In the genomic region with DNA sequence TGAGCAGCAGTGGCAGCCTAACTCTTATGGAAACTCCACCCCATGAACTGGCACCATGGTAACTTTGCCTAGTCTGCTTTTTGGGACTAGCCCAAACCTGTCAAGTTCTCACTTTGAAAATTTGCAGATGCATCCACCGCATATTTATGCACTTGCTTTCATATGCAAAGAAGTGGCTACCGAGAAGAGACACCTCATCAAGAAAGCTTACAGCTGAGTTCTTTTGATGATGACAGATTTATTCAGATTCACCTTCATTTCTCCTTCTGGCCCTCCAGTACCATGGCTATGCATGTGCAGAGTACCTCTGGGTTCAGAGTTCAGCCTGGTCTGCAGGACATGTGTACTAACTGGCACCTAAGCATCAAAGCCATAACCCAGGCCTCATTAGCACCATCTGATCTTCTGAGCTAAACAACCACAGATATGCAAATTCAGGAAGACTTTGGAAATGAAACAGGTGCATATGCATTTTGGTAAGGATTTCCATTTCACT, we compare ENCODE assay signal across 18 cellular contexts.
DNase-seq lines count a peak whose midpoint lies in the region; ATAC-seq and TF ChIP-seq lines count a peak whose summit lies in the region.
"Had no signal": no experiment of that assay in that cellular context is flagged by ENCODE, and none has a peak within 500 bp of the region (broad histone marks: within the 10 kb centered on the region; RNA-seq: fewer than 3 reads in every experiment).

No MANE protein-coding gene starts in this region.

- POLR2A ChIA-PET in Caco-2 (lab: Charles Lee), result no interaction called here

- dilution Hi-C loops in mammary epithelial cell (cut with HindIII; ENCODE audit: low sequenced_read_pairs), result no loop called here

- H3K4me3 ChIP-seq in mammary epithelial cell (replicated peaks in 1 of 3; ENCODE audit: insufficient read depth in 1 of 3, low read depth in 2 of 3, low read length in 3 of 3) (no peak overlapping the region), breast epithelium (no peak overlapping the region), stomach smooth muscle (ENCODE audit: low read length in 2 of 2) (no peak overlapping the region), esophagus squamous epithelium (no peak overlapping the region), Caco-2 (ENCODE audit: low read depth, low read length) (no peak overlapping the region)
- H3K4me3 ChIP-seq: cardiac muscle cell, ovary, upper lobe of left lung had no signal

- in situ Hi-C loops in mammary epithelial cell (cut with MboI; ENCODE audit: low sequenced_read_pairs in 2 of 2), result no loop called here

- H3K4me3 Mint-ChIP-seq in Caco-2 (ENCODE audit: unreplicated experiment), result no peak overlapping the region
- H3K4me3 Mint-ChIP-seq: T-helper 17 cell had no signal

- no peaks in the 10 kb centered on the region for H3K36me3 Mint-ChIP-seq in Caco-2 (ENCODE audit: insufficient read depth, unreplicated experiment)

- TF ChIP-seq POLR2A in breast epithelium (IDR thresholded peaks at IDR 0.05) (no peak), esophagus squamous epithelium (IDR thresholded peaks at IDR 0.05) (no peak)

- CTCF ChIA-PET in mammary epithelial cell (lab: Charles Lee; ENCODE audit: low non-redundant PET) (no interaction called here), Caco-2 (lab: Charles Lee) (no interaction called here)

- H3K79me2 ChIP-seq in mammary epithelial cell (ENCODE audit: insufficient read depth, low read length), result no peaks in the 10 kb centered on the region

- H3K4me2 ChIP-seq in mammary epithelial cell (ENCODE audit: insufficient read depth, low read depth, low read length), result no peak overlapping the region

- H3K9ac ChIP-seq in mammary epithelial cell (ENCODE audit: insufficient read depth, low read length), result no peak overlapping the region
- H3K9ac ChIP-seq in stomach smooth muscle (ENCODE audit: low read length in 2 of 2), result no peak overlapping the region

- H2AFZ ChIP-seq in mammary epithelial cell (ENCODE audit: low read depth, low read length), result peak overlapping the region; percentile 32

- BruUV-seq in mammary epithelial cell (replicated peaks; lab: Mats Ljungman, UMichigan) (no TSS peak), Caco-2 (replicated peaks; lab: Mats Ljungman, UMichigan) (no TSS peak)

- H3K27ac Mint-ChIP-seq in Caco-2 (ENCODE audit: unreplicated experiment), result no peak overlapping the region
- H3K27ac Mint-ChIP-seq: T-helper 17 cell had no signal

- H3K4me1 ChIP-seq in mammary epithelial cell (ENCODE audit: insufficient read depth, low read length) (peaks cover 6% of the 10 kb centered on the region), breast epithelium (no peaks in the 10 kb centered on the region), stomach smooth muscle (ENCODE audit: control insufficient read depth, insufficient read depth, low read length) (peaks cover 15% of the 10 kb centered on the region), esophagus squamous epithelium (peaks cover 0 to 22% (median 0%) of the 10 kb centered on the region in 3 donors), Caco-2 (peaks cover 11% of the 10 kb centered on the region)

- no peaks in the 10 kb centered on the region for H3K27me3 ChIP-seq in mammary epithelial cell (ENCODE audit: insufficient read depth, low read length)
- H3K27me3 ChIP-seq in breast epithelium, result no peaks in the 10 kb centered on the region
- H3K27me3 ChIP-seq in stomach smooth muscle (ENCODE audit: control insufficient read depth in 1 of 2, insufficient read depth in 2 of 2, low read length in 2 of 2), result no peaks in the 10 kb centered on the region
- no peaks in the 10 kb centered on the region for H3K27me3 ChIP-seq in esophagus squamous epithelium
- H3K27me3 ChIP-seq in Caco-2 (replicated peaks; ENCODE audit: control insufficient read depth, insufficient read depth, low read length), result no peaks in the 10 kb centered on the region
- H3K27me3 ChIP-seq: cardiac muscle cell, ovary, upper lobe of left lung had no signal

- peak; percentile 8 for DNase-seq in mammary epithelial cell
- no peak for DNase-seq in breast epithelium (ENCODE audit: low spot score in 2 of 2)
- peak; percentile 93 to 95 for DNase-seq in NCI-H526 (lab: John Stamatoyannopoulos, UW)
- no peak for DNase-seq in esophagus squamous epithelium (lab: John Stamatoyannopoulos, UW)
- no peak for DNase-seq in Caco-2
- no peak for DNase-seq in activated CD4-positive, alpha-beta T cell treated with anti-CD3 and anti-CD28 coated beads, Interleukin-2, amount 50 U/mL, for 48 hours
- DNase-seq: 8988T; activated naive CD4-positive, alpha-beta T cell; mesendoderm; NCI-H2227 treated with DMSO at 0.1 percent for 48 hours; ovary; stimulated activated CD4-positive, alpha-beta T cell treated with anti-CD3 and anti-CD28 coated beads, Interleukin-12 subunit alpha, Interleukin-12 subunit beta, amount 100 ng/mL, for 4 hours; T-helper 17 cell; upper lobe of left lung had no signal

- H3K9me3 ChIP-seq in mammary epithelial cell (replicated peaks; ENCODE audit: insufficient read depth, low read length), result no peaks in the 10 kb centered on the region
- H3K9me3 ChIP-seq in breast epithelium, result no peaks in the 10 kb centered on the region
- H3K9me3 ChIP-seq in stomach smooth muscle (ENCODE audit: control insufficient read depth in 2 of 2, low read length in 2 of 2), result no peaks in the 10 kb centered on the region
- peaks cover 0 to 6% (median 0%) of the 10 kb centered on the region in 3 donors for H3K9me3 ChIP-seq in esophagus squamous epithelium
- no peaks in the 10 kb centered on the region; the same call in 1 of the 2 replicates for H3K9me3 ChIP-seq in Caco-2
- H3K9me3 ChIP-seq: ovary had no signal

- H3K36me3 ChIP-seq in mammary epithelial cell (ENCODE audit: insufficient read depth, low read length), result no peaks in the 10 kb centered on the region
- no peaks in the 10 kb centered on the region for H3K36me3 ChIP-seq in breast epithelium
- no peaks in the 10 kb centered on the region for H3K36me3 ChIP-seq in stomach smooth muscle (ENCODE audit: control insufficient read depth in 2 of 2, insufficient read depth in 2 of 2, low read length in 2 of 2)
- no peaks in the 10 kb centered on the region for H3K36me3 ChIP-seq in esophagus squamous epithelium
- H3K36me3 ChIP-seq in Caco-2 (ENCODE audit: control insufficient read depth, insufficient read depth, low read length), result no peaks in the 10 kb centered on the region
- H3K36me3 ChIP-seq: cardiac muscle cell, ovary, upper lobe of left lung had no signal

- TF ChIP-seq CTCF in mammary epithelial cell (conservative IDR thresholded peaks at IDR 0.05 in 1 of 2, IDR thresholded peaks at IDR 0.05 in 1 of 2; ENCODE audit: extremely low read depth in 1 of 2, insufficient read depth in 1 of 2, low read depth in 1 of 2, low read length in 2 of 2) (no peak), breast epithelium (IDR thresholded peaks at IDR 0.05) (no peak), esophagus squamous epithelium (IDR thresholded peaks at IDR 0.05) (no peak), Caco-2 (IDR thresholded peaks at IDR 0.05; ENCODE audit: insufficient read depth in 1 of 2, low read depth in 1 of 2, low read length in 1 of 2, severe bottlenecking in 1 of 2, unreplicated experiment in 1 of 2) (no peak)

- intact Hi-C loops in mammary epithelial cell (cut with micrococcal nuclease), result no loop called here
- intact Hi-C loops in breast epithelium (cut with DNase I; ENCODE audit: low total_unique reads), result loop anchor here (1.0 kb wide), 1 partner anchor 23 kb away; no protein-coding TSS in a partner anchor
- intact Hi-C loops in esophagus squamous epithelium (cut with DNase I), result no loop called here
- intact Hi-C loops in Caco-2 (cut with micrococcal nuclease; ENCODE audit: unreplicated experiment), result no loop called here

- WGBS in mammary epithelial cell (ENCODE audit: low coverage, missing lambda C conversion rate), result 58% methylated on average over 2 of the region's 2 CpGs
- 28 to 56% methylated on average over 2 of the region's 2 CpGs for WGBS in esophagus squamous epithelium, 2 donors

- H3K9me3 Mint-ChIP-seq in Caco-2 (ENCODE audit: unreplicated experiment), result peaks cover 25% of the 10 kb centered on the region

- H3K27me3 Mint-ChIP-seq in Caco-2 (ENCODE audit: insufficient read depth, unreplicated experiment), result no peaks in the 10 kb centered on the region
- H3K27me3 Mint-ChIP-seq: T-helper 17 cell had no signal

- H3K27ac ChIP-seq in mammary epithelial cell (ENCODE audit: insufficient read depth, low read depth, low read length) (no peak overlapping the region), breast epithelium (no peak overlapping the region), stomach smooth muscle (ENCODE audit: low read length) (peak overlapping the region; percentile 25), esophagus squamous epithelium (peak overlapping the region in 1 of 4 donors; percentile 62)
- H3K27ac ChIP-seq: cardiac muscle cell, ovary, upper lobe of left lung had no signal

- peak; percentile 47 for ATAC-seq in HG02759 (IDR thresholded peaks at IDR 0.05; ENCODE audit: unreplicated experiment)
- ATAC-seq: Panc1, T-helper 17 cell had no signal

- H4K20me1 ChIP-seq in mammary epithelial cell (ENCODE audit: insufficient read depth, low read length), result no peaks in the 10 kb centered on the region

- peaks cover 17% of the 10 kb centered on the region for H3K4me1 Mint-ChIP-seq in Caco-2 (ENCODE audit: low read depth, unreplicated experiment)

Comparison
In these comparisons a context has a peak if more than half of its experiments do, and no peak if none do; other contexts are left out.
1. DNase-seq: peak in mammary epithelial cell (single experiment) and NCI-H526 (2 of 2); none in breast epithelium (0 of 2), esophagus squamous epithelium (single experiment), Caco-2 (0 of 2) and activated CD4-positive, alpha-beta T cell treated with anti-CD3 and anti-CD28 coated beads, Interleukin-2, amount 50 U/mL, for 48 hours (0 of 2).